8 cellular contexts compared by ENCODE assay signal in genomic region chr3:101677436-101678286, GRCh38. TPM values are rescaled to one million over a fixed set of nuclear protein-coding genes. Genes with fewer than 3 reads are reported as not detected.
DNase-seq lines count a peak whose midpoint lies in the region; ATAC-seq, FAIRE-seq and TF ChIP-seq lines count a peak whose summit lies in the region.

No MANE protein-coding gene starts in this region.

- ATAC-seq in GM12878 = no peak
- no peak for ATAC-seq in right lobe of liver

- H3K27ac ChIP-seq in GM12878 (ENCODE audit: control insufficient read depth, insufficient read depth) = peak overlapping the region; percentile 7
- peak overlapping the region; percentile 33 to 95 (median 57) for H3K27ac ChIP-seq in right lobe of liver

- SMC1A ChIA-PET in GM12878 (lab: Charles Lee; ENCODE audit: uncharacterized antibody, unreplicated experiment) = interaction anchor here (1.1 to 2.0 kb wide), 5 partner anchors 9 to 104 kb away, joined by 3 to 10 read pairs (median 3); partner anchors contain the start of genes PCNP and RPL24

- intact Hi-C loops in activated naive CD4-positive, alpha-beta T cell treated with anti-CD3 and anti-CD28 coated beads for 36 hours (cut with micrococcal nuclease) = loop anchor here (1.0 to 2.0 kb wide), 7 partner anchors 9 to 1417 kb away; partner anchors contain the start of genes LNP1, NXPE3, RPL24 and TBC1D23
- intact Hi-C loops in GM12878 (cut with micrococcal nuclease; ENCODE audit: unreplicated experiment) (loop anchor here (1.0 to 5.0 kb wide), 5 partner anchors 9 to 265 kb away; partner anchors contain the start of genes CEP97, PCNP, RPL24 and SENP7), right lobe of liver (cut with DNase I) (no loop called here)

- CTCF ChIA-PET in activated naive CD4-positive, alpha-beta T cell treated with anti-CD3 and anti-CD28 coated beads for 36 hours (lab: Charles Lee) = interaction anchor here (0.6 to 1.0 kb wide), 5 partner anchors 13 to 1001 kb away, joined by 3 to 5 read pairs (median 3); no protein-coding TSS in a partner anchor
- CTCF ChIA-PET in GM12878 (lab: Yijun Ruan, JAX) = interaction anchor here (0.8 to 1.6 kb wide), 10 partner anchors 24 to 550 kb away, joined by 3 to 5 read pairs (median 4); partner anchors contain the start of genes CEP97 and PCNP
- CTCF ChIA-PET in GM10248 (lab: Yijun Ruan, JAX) = interaction anchor here (0.8 to 6.9 kb wide), 5 partner anchors 8 to 104 kb away, joined by 3 to 44 read pairs (median 8); partner anchors contain the start of genes CEP97, PCNP and RPL24

- H3K36me3 Mint-ChIP-seq in activated naive CD4-positive, alpha-beta T cell treated with anti-CD3 and anti-CD28 coated beads for 36 hours (ENCODE audit: low read depth) = peaks cover 45% of the 10 kb centered on the region
- H3K36me3 Mint-ChIP-seq in type B pancreatic cell = peaks cover 24% of the 10 kb centered on the region

- peaks cover 48% of the 10 kb centered on the region for H3K79me2 ChIP-seq in GM12878 (ENCODE audit: control insufficient read depth, insufficient read depth, low read length)

- H3K27me3 Mint-ChIP-seq in activated naive CD4-positive, alpha-beta T cell treated with anti-CD3 and anti-CD28 coated beads for 36 hours (ENCODE audit: low read depth) = no peaks in the 10 kb centered on the region
- peaks cover 3% of the 10 kb centered on the region for H3K27me3 Mint-ChIP-seq in type B pancreatic cell

- no peak for FAIRE-seq in GM12878 (lab: Jason Lieb, UNC)

- peak overlapping the region; percentile 87 for H3K4me3 Mint-ChIP-seq in activated naive CD4-positive, alpha-beta T cell treated with anti-CD3 and anti-CD28 coated beads for 36 hours
- H3K4me3 Mint-ChIP-seq in type B pancreatic cell = peak overlapping the region; percentile 95

- H3K9ac ChIP-seq in GM12878 (ENCODE audit: control insufficient read depth, insufficient read depth, low read length) = peak overlapping the region; percentile 26; the same call in 1 of the 2 replicates

- RAD21 ChIA-PET in GM12878 (lab: Charles Lee; ENCODE audit: unreplicated experiment) = interaction anchor here (1.1 to 2.2 kb wide), 4 partner anchors 9 to 104 kb away, joined by 3 to 10 read pairs (median 6); partner anchors contain the start of genes PCNP and RPL24

- POLR2A ChIA-PET in GM12878 (lab: Charles Lee) (interaction anchor here (0.9 to 4.9 kb wide), 7 partner anchors 8 to 174 kb away, joined by 3 to 46 read pairs (median 3); partner anchors contain the start of genes CEP97, PCNP and RPL24), GM10248 (lab: Yijun Ruan, JAX) (interaction anchor here (0.6 to 3.6 kb wide), 6 partner anchors 9 to 172 kb away, joined by 3 to 22 read pairs (median 4); partner anchors contain the start of genes CEP97, NFKBIZ and RPL24)

- H3K36me3 ChIP-seq in GM12878 (ENCODE audit: control insufficient read depth in 2 of 2, insufficient read depth in 2 of 2, low read length in 1 of 2) = peaks cover 8 to 20% of the 10 kb centered on the region in 2 experiments
- peaks cover 8 to 27% (median 18%) of the 10 kb centered on the region in 4 donors for H3K36me3 ChIP-seq in right lobe of liver

- 31% methylated on average over 29 of the region's 29 CpGs for WGBS in GM12878 (ENCODE audit: insufficient coverage, insufficient replicate concordance, low lambda C conversion rate, missing lambda C conversion rate)
- 41% methylated on average over 21 of the region's 29 CpGs for WGBS in right lobe of liver (ENCODE audit: insufficient coverage, low coverage, low lambda C conversion rate, missing lambda C conversion rate)

- TF ChIP-seq CTCF in GM12878 (IDR thresholded peaks at IDR 0.05 in 2 of 3, conservative IDR thresholded peaks at IDR 0.05 in 1 of 3; ENCODE audit: control insufficient read depth in 2 of 3, extremely low read depth in 1 of 3, insufficient read depth in 1 of 3, low read depth in 3 of 3, low read length in 3 of 3) = no peak
- TF ChIP-seq CTCF in right lobe of liver (IDR thresholded peaks at IDR 0.05) = no peak
- peak; percentile 14 for TF ChIP-seq CTCF in type B pancreatic cell (conservative IDR thresholded peaks at IDR 0.05)
- TF ChIP-seq CTCF in GM10248 (IDR thresholded peaks at IDR 0.05; ENCODE audit: control extremely low read depth, extremely low read depth, low read depth, missing control alignments) = no peak

- H3K4me1 ChIP-seq in GM12878 (ENCODE audit: control insufficient read depth, insufficient read depth, low read length) = no peaks in the 10 kb centered on the region
- H3K4me1 ChIP-seq in right lobe of liver = peaks cover 0 to 23% (median 6%) of the 10 kb centered on the region in 4 donors

- peaks cover 56% of the 10 kb centered on the region for H3K4me1 Mint-ChIP-seq in activated naive CD4-positive, alpha-beta T cell treated with anti-CD3 and anti-CD28 coated beads for 36 hours (ENCODE audit: low read depth)
- H3K4me1 Mint-ChIP-seq in type B pancreatic cell (ENCODE audit: unreplicated experiment) = peaks cover 25% of the 10 kb centered on the region

- no peak for TF ChIP-seq EP300 in GM12878 (IDR thresholded peaks at IDR 0.05; ENCODE audit: borderline replicate concordance in 1 of 2, control insufficient read depth in 1 of 2, low read depth in 2 of 2, low read length in 2 of 2)

- H3K27ac Mint-ChIP-seq in activated naive CD4-positive, alpha-beta T cell treated with anti-CD3 and anti-CD28 coated beads for 36 hours = peak overlapping the region; percentile 95
- peak overlapping the region; percentile 98 for H3K27ac Mint-ChIP-seq in type B pancreatic cell

- TSS peak; percentile 82 for BruUV-seq in GM12878 (replicated peaks; lab: Mats Ljungman, UMichigan)

- TF ChIP-seq RAD21 in GM12878 (IDR thresholded peaks at IDR 0.05; ENCODE audit: insufficient read depth, low read depth, low read length) = no peak

- peak overlapping the region; percentile 15 for H2AFZ ChIP-seq in GM12878 (ENCODE audit: control insufficient read depth, low read depth, low read length)

- H3K4me3 ChIP-seq in GM12878 (peak overlapping the region; percentile 78), right lobe of liver (peak overlapping the region; percentile 14 to 92 (median 17))

- H3K27me3 ChIP-seq in GM12878 (replicated peaks in 1 of 2; ENCODE audit: control insufficient read depth in 2 of 2, insufficient read depth in 2 of 2, low read length in 1 of 2) = no peaks in the 10 kb centered on the region
- H3K27me3 ChIP-seq in right lobe of liver = no peaks in the 10 kb centered on the region

- no peaks in the 10 kb centered on the region for H4K20me1 ChIP-seq in GM12878 (ENCODE audit: control insufficient read depth, insufficient read depth)

- DNase-seq in activated naive CD4-positive, alpha-beta T cell treated with anti-CD3 and anti-CD28 coated beads for 36 hours = no peak
- DNase-seq in activated naive CD4-positive, alpha-beta T cell (lab: John Stamatoyannopoulos, UW) = no peak
- DNase-seq in GM12878 (ENCODE audit: low read depth, low spot score) (no peak), right lobe of liver (peak in 1 of 3 donors; percentile 33), type B pancreatic cell (ENCODE audit: extremely low spot score, unreplicated experiment) (no peak), DMS 273 treated with DMSO at 0.1 percent for 48 hours (lab: John Stamatoyannopoulos, UW) (no peak), GM10248 (ENCODE audit: extremely low spot score) (no peak), NCI-H2227 treated with DMSO at 0.1 percent for 48 hours (lab: John Stamatoyannopoulos, UW) (no peak)

- no peaks in the 10 kb centered on the region for H3K9me3 Mint-ChIP-seq in activated naive CD4-positive, alpha-beta T cell treated with anti-CD3 and anti-CD28 coated beads for 36 hours
- H3K9me3 Mint-ChIP-seq in type B pancreatic cell = no peaks in the 10 kb centered on the region

- H3K9me3 ChIP-seq in GM12878 (replicated peaks; ENCODE audit: control insufficient read depth, insufficient read depth, low read length) (no peaks in the 10 kb centered on the region), right lobe of liver (no peaks in the 10 kb centered on the region)

- in situ Hi-C loops in GM12878 (cut with MboI) = no loop called here

- peak overlapping the region; percentile 60 for H3K4me2 ChIP-seq in GM12878 (ENCODE audit: control insufficient read depth, insufficient read depth)

- TF ChIP-seq POLR2A in GM12878 (IDR thresholded peaks at IDR 0.05; ENCODE audit: low read depth, low read length) (peak; percentile 43; the same call in 1 of the 2 replicates), right lobe of liver (IDR thresholded peaks at IDR 0.05) (no peak)

RNA-seq across cellular contexts. Expression of gene ZBTB11, which starts 0.7 kb away (rescaled TPM):
- 10 to 100 TPM; 31.2 to 31.7 TPM for total RNA-seq in activated naive CD4-positive, alpha-beta T cell treated with anti-CD3 and anti-CD28 coated beads for 36 hours
- 64.9 and 66.7 TPM in 2 replicates for total RNA-seq in GM12878 (2013; cell fraction: nucleolus; rRNA removed)
- total RNA-seq in GM12878 (2014; rRNA removed) (23.8 and 28.4 TPM in 2 replicates), GM12878 (2014; rRNA removed; fragmentation: Illumina TruSeq; extraction: Trizol) (25.7 and 26.4 TPM in 2 replicates), GM12878 (2021) (19.2 and 19.7 TPM in 2 replicates), right lobe of liver (1 to 10 TPM; 5.4 to 8.5 (median 7.9) TPM), type B pancreatic cell (ENCODE audit: low replicate concordance) (15.4 and 18.4 TPM in 2 replicates)
- 5.4 TPM for polyA plus RNA-seq in GM12878 (2011; ENCODE audit: low read depth)
- polyA plus RNA-seq in GM12878 (2011; rRNA removed) (21.4 and 31.9 TPM in 2 replicates), GM12878 (2014; fragmentation: Illumina TruSeq; extraction: Trizol) (20.5 and 25.5 TPM in 2 replicates), GM12878 (2014; fragmentation: Nextera tagmentation; extraction: Ambion mirVana) (1 to 10 TPM; 3.5 to 5.0 TPM), GM12878 (2014; rRNA removed) (14.3 and 15.0 TPM in 2 replicates), GM12878 (2016; fragmentation: Nextera tagmentation; extraction: Ambion mirVana) (10 to 100 TPM; 14.6 to 16.3 TPM)
- 6.4 and 7.6 TPM in 2 replicates for polyA plus RNA-seq in GM12878 (2011; cell fraction: cytosol; rRNA removed)
- polyA plus RNA-seq in GM12878 (2011; cell fraction: nucleus; rRNA removed) = 16.2 and 20.1 TPM in 2 replicates
- 8.6 and 11.0 TPM in 2 replicates for polyA plus RNA-seq in GM12878 (2012)
- polyA minus RNA-seq in GM12878 (2011; rRNA and poly(A)+ RNA removed) = 22.4 and 28.2 TPM in 2 replicates
- polyA minus RNA-seq in GM12878 (2011; cell fraction: cytosol; rRNA and poly(A)+ RNA removed) = 15.4 and 15.6 TPM in 2 replicates
- 21.2 and 35.5 TPM in 2 replicates for polyA minus RNA-seq in GM12878 (2011; cell fraction: nucleus; rRNA and poly(A)+ RNA removed)

RNA-seq across cellular contexts. Expression of gene RPL24, which starts 8.9 kb away (rescaled TPM):
- total RNA-seq in activated naive CD4-positive, alpha-beta T cell treated with anti-CD3 and anti-CD28 coated beads for 36 hours = 1,000 to 10,000 TPM; 2,159 to 2,187 TPM
- total RNA-seq in GM12878 (2013; cell fraction: nucleolus; rRNA removed) = 234 and 239 TPM in 2 replicates
- total RNA-seq in GM12878 (2014; rRNA removed) (2,238 and 2,984 TPM in 2 replicates), GM12878 (2014; rRNA removed; fragmentation: Illumina TruSeq; extraction: Trizol) (2,534 and 2,672 TPM in 2 replicates), GM12878 (2021) (1,732 and 1,820 TPM in 2 replicates), right lobe of liver (100 to 1,000 TPM; 336 to 620 (median 364) TPM), type B pancreatic cell (ENCODE audit: low replicate concordance) (1,197 and 1,373 TPM in 2 replicates)
- 1,487 TPM for polyA plus RNA-seq in GM12878 (2011; ENCODE audit: low read depth)
- polyA plus RNA-seq in GM12878 (2011; rRNA removed) (2,067 and 2,200 TPM in 2 replicates), GM12878 (2014; fragmentation: Illumina TruSeq; extraction: Trizol) (2,624 and 3,096 TPM in 2 replicates), GM12878 (2014; fragmentation: Nextera tagmentation; extraction: Ambion mirVana) (1,000 to 10,000 TPM; 1,682 to 2,114 TPM), GM12878 (2014; rRNA removed) (4,115 and 6,051 TPM in 2 replicates), GM12878 (2016; fragmentation: Nextera tagmentation; extraction: Ambion mirVana) (100 to 1,000 TPM; 898 to 965 TPM)
- polyA plus RNA-seq in GM12878 (2011; cell fraction: cytosol; rRNA removed) = 988 and 1,251 TPM in 2 replicates
- polyA plus RNA-seq in GM12878 (2011; cell fraction: nucleus; rRNA removed) = 683 and 939 TPM in 2 replicates
- polyA plus RNA-seq in GM12878 (2012) = 2,416 and 3,110 TPM in 2 replicates
- polyA minus RNA-seq in GM12878 (2011; rRNA and poly(A)+ RNA removed) = 372 and 616 TPM in 2 replicates
- polyA minus RNA-seq in GM12878 (2011; cell fraction: cytosol; rRNA and poly(A)+ RNA removed) = 198 and 199 TPM in 2 replicates
- polyA minus RNA-seq in GM12878 (2011; cell fraction: nucleus; rRNA and poly(A)+ RNA removed) = 168 and 254 TPM in 2 replicates

RNA-seq across cellular contexts. Expression of gene CEP97, which starts 46.8 kb away (rescaled TPM):
- 10 to 100 TPM; 17.0 to 20.3 TPM for total RNA-seq in activated naive CD4-positive, alpha-beta T cell treated with anti-CD3 and anti-CD28 coated beads for 36 hours
- total RNA-seq in GM12878 (2013; cell fraction: nucleolus; rRNA removed) = 25.0 and 28.7 TPM in 2 replicates
- total RNA-seq in GM12878 (2014; rRNA removed) (9.4 and 10.1 TPM in 2 replicates), GM12878 (2014; rRNA removed; fragmentation: Illumina TruSeq; extraction: Trizol) (13.7 and 14.0 TPM in 2 replicates), GM12878 (2021) (11.5 and 11.7 TPM in 2 replicates), right lobe of liver (1 to 10 TPM; 2.2 to 3.8 (median 2.7) TPM), type B pancreatic cell (ENCODE audit: low replicate concordance) (11.3 and 24.2 TPM in 2 replicates)
- 2.3 TPM for polyA plus RNA-seq in GM12878 (2011; ENCODE audit: low read depth)
- polyA plus RNA-seq in GM12878 (2011; rRNA removed) (2.7 and 5.8 TPM in 2 replicates), GM12878 (2014; fragmentation: Illumina TruSeq; extraction: Trizol) (6.2 and 6.7 TPM in 2 replicates), GM12878 (2014; fragmentation: Nextera tagmentation; extraction: Ambion mirVana) (1 to 10 TPM; 1.9 to 4.3 TPM), GM12878 (2014; rRNA removed) (2.9 and 3.4 TPM in 2 replicates), GM12878 (2016; fragmentation: Nextera tagmentation; extraction: Ambion mirVana) (1 to 10 TPM; 5.4 to 6.5 TPM)
- polyA plus RNA-seq in GM12878 (2011; cell fraction: cytosol; rRNA removed) = 1.4 and 2.1 TPM in 2 replicates
- 2.2 and 5.1 TPM in 2 replicates for polyA plus RNA-seq in GM12878 (2011; cell fraction: nucleus; rRNA removed)
- 2.9 and 3.1 TPM in 2 replicates for polyA plus RNA-seq in GM12878 (2012)
- polyA minus RNA-seq in GM12878 (2011; rRNA and poly(A)+ RNA removed) = 6.4 and 10.5 TPM in 2 replicates
- polyA minus RNA-seq in GM12878 (2011; cell fraction: cytosol; rRNA and poly(A)+ RNA removed) = 3.5 and 3.8 TPM in 2 replicates
- 4.2 and 4.8 TPM in 2 replicates for polyA minus RNA-seq in GM12878 (2011; cell fraction: nucleus; rRNA and poly(A)+ RNA removed)

Comparison
In these comparisons a context has a peak if more than half of its experiments do, and no peak if none do; other contexts are left out.
1. intact Hi-C loops: an anchor here in activated naive CD4-positive, alpha-beta T cell treated with anti-CD3 and anti-CD28 coated beads for 36 hours (1.0 to 2.0 kb wide) and GM12878 (1.0 to 5.0 kb wide); none called in right lobe of liver.